13 cellular contexts compared by ENCODE assay signal in genomic region chr18:43665239-43665788, GRCh38.
DNase-seq lines count a peak whose midpoint lies in the region; ATAC-seq and TF ChIP-seq lines count a peak whose summit lies in the region.
"Had no signal": no experiment of that assay in that cellular context is flagged by ENCODE, and none has a peak within 500 bp of the region (broad histone marks: within the 10 kb centered on the region; RNA-seq: fewer than 3 reads in every experiment).

No MANE protein-coding gene starts in this region.

- H3K9me3 Mint-ChIP-seq in nephron (no peaks in the 10 kb centered on the region), immature natural killer cell (no peaks in the 10 kb centered on the region)
- H3K9me3 Mint-ChIP-seq in activated T-helper 17 cell treated with anti-CD3 and anti-CD28 coated beads, Interleukin-2, amount 50 U/mL, for 72 hours, result peaks cover 3% of the 10 kb centered on the region

- no peak overlapping the region for H3K4me3 ChIP-seq in epithelial cell of esophagus (ENCODE audit: low read length)
- H3K4me3 ChIP-seq: gastroesophageal sphincter, left ventricle myocardium inferior had no signal

- peaks cover 32% of the 10 kb centered on the region for H3K4me1 Mint-ChIP-seq in nephron
- H3K4me1 Mint-ChIP-seq in immature natural killer cell, result no peaks in the 10 kb centered on the region
- H3K4me1 Mint-ChIP-seq in activated T-helper 17 cell treated with anti-CD3 and anti-CD28 coated beads, Interleukin-2, amount 50 U/mL, for 72 hours, result no peaks in the 10 kb centered on the region
- H3K4me1 Mint-ChIP-seq: stimulated activated effector memory CD8-positive, alpha-beta T cell treated with anti-CD3 and anti-CD28 coated beads, Interleukin-12 subunit alpha, Interleukin-12 subunit beta, amount 100 ng/mL, for 72 hours had no signal

- TF ChIP-seq CTCF in epithelial cell of esophagus (IDR thresholded peaks at IDR 0.05; ENCODE audit: insufficient read depth, low read depth, low read length, missing control alignments) (no peak), nephron (IDR thresholded peaks at IDR 0.05; ENCODE audit: unreplicated experiment in 3 of 3) (no peak)

- H3K27me3 Mint-ChIP-seq in nephron (ENCODE audit: low read depth) (no peaks in the 10 kb centered on the region), immature natural killer cell (ENCODE audit: low read depth in 3 of 3) (no peaks in the 10 kb centered on the region)
- no peaks in the 10 kb centered on the region for H3K27me3 Mint-ChIP-seq in activated T-helper 17 cell treated with anti-CD3 and anti-CD28 coated beads, Interleukin-2, amount 50 U/mL, for 72 hours

- no peaks in the 10 kb centered on the region for H3K36me3 Mint-ChIP-seq in nephron (ENCODE audit: low read depth)
- H3K36me3 Mint-ChIP-seq in immature natural killer cell, result no peaks in the 10 kb centered on the region
- H3K36me3 Mint-ChIP-seq in activated T-helper 17 cell treated with anti-CD3 and anti-CD28 coated beads, Interleukin-2, amount 50 U/mL, for 72 hours (ENCODE audit: low read depth), result no peaks in the 10 kb centered on the region
- H3K36me3 Mint-ChIP-seq: stimulated activated effector memory CD8-positive, alpha-beta T cell treated with anti-CD3 and anti-CD28 coated beads, Interleukin-12 subunit alpha, Interleukin-12 subunit beta, amount 100 ng/mL, for 72 hours had no signal

- peak; percentile 50 for DNase-seq in Ammon's horn (ENCODE audit: low spot score)
- peak; percentile 20 for DNase-seq in NCI-H69 (lab: John Stamatoyannopoulos, UW)
- peak; percentile 88 for DNase-seq in epithelial cell of esophagus (ENCODE audit: low read depth)
- DNase-seq in immature natural killer cell, result no peak
- no peak for DNase-seq in stimulated activated CD4-positive, alpha-beta T cell treated with anti-CD3 and anti-CD28 coated beads, Interleukin-4, amount 100 ng/mL, for 4 hours
- DNase-seq: central memory CD4-positive, alpha-beta T cell; left ventricle myocardium inferior; NCI-H2081 had no signal

- no peak for ATAC-seq in activated T-helper 17 cell treated with anti-CD3 and anti-CD28 coated beads, Interleukin-2, amount 50 U/mL, for 72 hours (replicated peaks)
- no peak for ATAC-seq in HG02623 (IDR thresholded peaks at IDR 0.05; ENCODE audit: unreplicated experiment)
- ATAC-seq: gastroesophageal sphincter; stimulated activated effector memory CD8-positive, alpha-beta T cell treated with anti-CD3 and anti-CD28 coated beads, Interleukin-12 subunit alpha, Interleukin-12 subunit beta, amount 100 ng/mL, for 72 hours had no signal

- H3K27ac Mint-ChIP-seq in nephron (peak overlapping the region; percentile 72 to 80 (median 73)), immature natural killer cell (no peak overlapping the region)
- no peak overlapping the region for H3K27ac Mint-ChIP-seq in activated T-helper 17 cell treated with anti-CD3 and anti-CD28 coated beads, Interleukin-2, amount 50 U/mL, for 72 hours
- H3K27ac Mint-ChIP-seq: stimulated activated effector memory CD8-positive, alpha-beta T cell treated with anti-CD3 and anti-CD28 coated beads, Interleukin-12 subunit alpha, Interleukin-12 subunit beta, amount 100 ng/mL, for 72 hours had no signal

- no peak overlapping the region for H3K4me3 Mint-ChIP-seq in nephron
- no peak overlapping the region for H3K4me3 Mint-ChIP-seq in immature natural killer cell
- no peak overlapping the region for H3K4me3 Mint-ChIP-seq in activated T-helper 17 cell treated with anti-CD3 and anti-CD28 coated beads, Interleukin-2, amount 50 U/mL, for 72 hours
- H3K4me3 Mint-ChIP-seq: stimulated activated effector memory CD8-positive, alpha-beta T cell treated with anti-CD3 and anti-CD28 coated beads, Interleukin-12 subunit alpha, Interleukin-12 subunit beta, amount 100 ng/mL, for 72 hours had no signal

Comparison
In these comparisons a context has a peak if more than half of its experiments do, and no peak if none do; other contexts are left out.
1. DNase-seq: peak in Ammon's horn (single experiment), NCI-H69 (single experiment) and epithelial cell of esophagus (single experiment); none in immature natural killer cell (0 of 3) and stimulated activated CD4-positive, alpha-beta T cell treated with anti-CD3 and anti-CD28 coated beads, Interleukin-4, amount 100 ng/mL, for 4 hours (0 of 2).
2. H3K27ac Mint-ChIP-seq: peak in nephron (3 of 3); none in immature natural killer cell (0 of 6) and activated T-helper 17 cell treated with anti-CD3 and anti-CD28 coated beads, Interleukin-2, amount 50 U/mL, for 72 hours (single experiment).